Comparison of ENCODE assay signal across 27 cellular contexts in genomic region chr5:61815343-61815742, GRCh38.
"Had no signal": no experiment of that assay in that cellular context is flagged by ENCODE, and none has a peak within 500 bp of the region (broad histone marks: within the 10 kb centered on the region; RNA-seq: fewer than 3 reads in every experiment).

No MANE protein-coding gene starts in this region.

- H3K27me3 ChIP-seq: colonic mucosa, esophagus muscularis mucosa, foreskin keratinocyte, gastroesophageal sphincter had no signal

- H3K9me3 ChIP-seq: colonic mucosa, esophagus muscularis mucosa, esophagus squamous epithelium, gastrocnemius medialis, gastroesophageal sphincter had no signal

- H3K36me3 ChIP-seq: colonic mucosa, esophagus muscularis mucosa, esophagus squamous epithelium, gastrocnemius medialis, gastroesophageal sphincter had no signal

- ATAC-seq: effector memory CD8-positive, alpha-beta T cell; esophagus mucosa; foreskin keratinocyte; gastrocnemius medialis; gastroesophageal sphincter had no signal

- H3K4me1 ChIP-seq: colonic mucosa, gastrocnemius medialis had no signal

- FAIRE-seq: colon, endometrium, endothelial cell of umbilical vein, frontal cortex had no signal

- H3K27ac ChIP-seq: colonic mucosa, coronary artery, dorsolateral prefrontal cortex, epithelial cell of prostate, esophagus muscularis mucosa, esophagus squamous epithelium, foreskin keratinocyte, gastrocnemius medialis, gastroesophageal sphincter had no signal

- H3K4me3 ChIP-seq: colonic mucosa, coronary artery, dorsolateral prefrontal cortex, esophagus muscularis mucosa, esophagus squamous epithelium, gastrocnemius medialis, gastroesophageal sphincter had no signal

- H3K4me3 Mint-ChIP-seq: dendritic cell treated with granulocyte-macrophage colony-stimulating factor and Interleukin-4, amounts not matched to agents 40 ng/mL and 50 ng/mL, for 4 days; effector memory CD8-positive, alpha-beta T cell; endodermal cell had no signal

- H3K9me3 Mint-ChIP-seq: dendritic cell treated with granulocyte-macrophage colony-stimulating factor and Interleukin-4, amounts not matched to agents 40 ng/mL and 50 ng/mL, for 4 days; effector memory CD8-positive, alpha-beta T cell had no signal

- H3K27ac Mint-ChIP-seq: dendritic cell treated with granulocyte-macrophage colony-stimulating factor and Interleukin-4, amounts not matched to agents 40 ng/mL and 50 ng/mL, for 4 days; effector memory CD8-positive, alpha-beta T cell; endodermal cell had no signal

- DNase-seq: colonic mucosa; cortex of kidney; dermis blood vessel endothelial cell; dorsolateral prefrontal cortex; effector CD4-positive, alpha-beta T cell; effector CD8-positive, alpha-beta T cell; effector memory CD4-positive, alpha-beta T cell; effector memory CD8-positive, alpha-beta T cell; endodermal cell; erythroblast; esophagus squamous epithelium; foreskin fibroblast; foreskin keratinocyte; foreskin melanocyte; gastrocnemius medialis; glutamatergic neuron; head of caudate nucleus had no signal
